Comparison of ENCODE assay signal across 13 cellular contexts in the genomic region with DNA sequence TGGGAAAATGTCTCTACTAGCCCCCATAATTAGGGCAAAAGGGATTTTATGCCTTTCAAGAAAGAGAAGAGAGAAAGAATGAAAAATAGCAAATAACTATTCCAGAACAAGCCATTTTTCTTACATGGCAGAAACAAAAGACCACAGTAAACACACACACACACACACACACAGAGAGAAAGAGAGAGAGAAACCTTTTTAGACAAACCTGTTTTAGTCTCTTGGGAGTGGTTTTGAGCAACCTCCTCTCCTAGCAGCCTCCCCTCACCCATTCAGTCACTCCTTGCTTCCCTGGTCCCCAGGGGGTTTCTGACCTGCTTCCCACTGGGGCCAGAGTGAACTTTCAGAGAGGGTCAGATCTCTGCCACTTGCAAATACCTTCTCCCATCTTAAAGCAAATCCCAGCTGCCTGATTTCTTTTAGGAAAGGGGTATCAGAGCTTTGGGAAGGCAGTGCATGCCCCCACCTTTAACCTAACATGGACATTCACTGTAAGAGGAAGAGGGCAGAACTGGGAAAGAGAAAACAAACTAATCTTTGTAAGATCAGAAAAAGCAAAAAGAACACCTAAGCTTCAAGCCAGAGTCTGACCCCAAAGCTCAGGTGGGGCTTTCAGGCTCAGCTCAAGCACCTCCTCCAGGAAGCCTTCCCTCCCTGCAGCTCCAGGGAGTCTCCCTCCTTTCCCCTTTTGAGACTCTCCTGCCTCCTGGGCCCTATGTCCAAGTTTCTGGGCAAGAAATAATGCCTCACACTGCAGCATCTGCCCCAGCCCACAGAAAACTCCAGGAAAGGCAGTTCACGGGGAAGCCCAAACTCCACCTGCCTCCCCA. TPM values are rescaled to one million over a fixed set of nuclear protein-coding genes. Genes with fewer than 3 reads are reported as not detected.
A peak's percentile ranks its signal among the peaks of the same experiment; 100 is the strongest.
DNase-seq lines count a peak whose midpoint lies in the region; ATAC-seq, FAIRE-seq and TF ChIP-seq lines count a peak whose summit lies in the region.
"Had no signal": no experiment of that assay in that cellular context is flagged by ENCODE, and none has a peak within 500 bp of the region (broad histone marks: within the 10 kb centered on the region; RNA-seq: fewer than 3 reads in every experiment).

No MANE protein-coding gene starts in this region.

- 0 out of 2 replicates have a peak overlapping the region, but pooled peaks have one; percentile 54 for H3K27ac Mint-ChIP-seq in WTC11

- H3K4me1 Mint-ChIP-seq in WTC11 = peaks cover 38% of the 10 kb centered on the region

- peak overlapping the region; percentile 96 for H3K9ac ChIP-seq in keratinocyte (ENCODE audit: control insufficient read depth, extremely low read depth, insufficient read depth, low read length)

- H3K27me3 Mint-ChIP-seq in WTC11 (ENCODE audit: low read depth) = peaks cover 12% of the 10 kb centered on the region

- H3K9me3 ChIP-seq in keratinocyte (ENCODE audit: control insufficient read depth, low read depth, low read length) = no peaks in the 10 kb centered on the region
- no peaks in the 10 kb centered on the region for H3K9me3 ChIP-seq in upper lobe of left lung

- no peaks in the 10 kb centered on the region for H3K9me1 ChIP-seq in keratinocyte (ENCODE audit: control insufficient read depth, extremely low read depth, insufficient read depth, low read length)

- H3K4me1 ChIP-seq in keratinocyte (ENCODE audit: control insufficient read depth, extremely low read depth, insufficient read depth, low read length) (peaks cover 65% of the 10 kb centered on the region), upper lobe of left lung (peaks cover 28 to 60% (median 37%) of the 10 kb centered on the region in 4 donors)

- peak overlapping the region; percentile 100 for H3K4me2 ChIP-seq in keratinocyte (ENCODE audit: control insufficient read depth, extremely low read depth, insufficient read depth, low read depth, low read length)

- H3K27ac ChIP-seq in keratinocyte (ENCODE audit: control insufficient read depth, insufficient read depth, low read length) (peak overlapping the region; percentile 96), upper lobe of left lung (peak overlapping the region; percentile 80 to 90 (median 86))

- ATAC-seq in WTC11 (no peak), upper lobe of left lung (ENCODE audit: low FRiP score in 2 of 2) (no peak)

- CTCF ChIA-PET in WTC11 (lab: Charles Lee) = interaction anchor here (0.9 to 5.6 kb wide), 10 partner anchors 10 to 266 kb away, joined by 3 to 59 read pairs (median 5); no protein-coding TSS in a partner anchor

- TF ChIP-seq POLR2A in upper lobe of left lung (IDR thresholded peaks at IDR 0.05) = no peak

- H3K4me3 ChIP-seq in keratinocyte (ENCODE audit: control insufficient read depth in 2 of 3, extremely low read depth in 1 of 3, insufficient read depth in 2 of 3, low read depth in 1 of 3, low read length in 3 of 3) (peak overlapping the region; percentile 82 to 94 (median 91)), upper lobe of left lung (peak overlapping the region in 3 of 4 donors; percentile 59 to 73 (median 71))

- WGBS in upper lobe of left lung, 2 donors = 69 to 88% methylated on average over 1 of the region's 1 CpG

- FAIRE-seq in keratinocyte (lab: Jason Lieb, UNC) (no peak), GM19239 (lab: Jason Lieb, UNC) (no peak)
- FAIRE-seq: TTC549 had no signal

- dilution Hi-C loops in keratinocyte (cut with MboI; ENCODE audit: extremely low pct_ligation_motif_present, low sequenced_read_pairs) = no loop called here

- H3K36me3 ChIP-seq in keratinocyte (ENCODE audit: control insufficient read depth in 2 of 2, extremely low read depth in 1 of 2, insufficient read depth in 2 of 2, low read length in 2 of 2) = peaks cover 8 to 53% of the 10 kb centered on the region in 2 experiments
- H3K36me3 ChIP-seq in upper lobe of left lung = no peaks in the 10 kb centered on the region

- peaks cover 25% of the 10 kb centered on the region for H4K20me1 ChIP-seq in keratinocyte (ENCODE audit: control insufficient read depth, extremely low read depth, insufficient read depth, low read length)

- no peaks in the 10 kb centered on the region for H3K9me3 Mint-ChIP-seq in WTC11

- no peaks in the 10 kb centered on the region for H3K27me3 ChIP-seq in keratinocyte (ENCODE audit: control insufficient read depth, extremely low read depth, insufficient read depth, low read length)
- H3K27me3 ChIP-seq in upper lobe of left lung = peaks cover 0 to 18% (median 12%) of the 10 kb centered on the region in 4 donors

- H2AFZ ChIP-seq in keratinocyte (ENCODE audit: control insufficient read depth, low read length) = no peak overlapping the region

- H3K36me3 Mint-ChIP-seq in WTC11 = peaks cover 3% of the 10 kb centered on the region; the same call in 1 of the 2 replicates

- DNase-seq in NCI-H345 (lab: John Stamatoyannopoulos, UW) = peak; percentile 33
- DNase-seq in NCI-H345 treated with DMSO at 0.1 percent for 48 hours (lab: John Stamatoyannopoulos, UW; ENCODE audit: unreplicated experiment) = no peak
- DNase-seq in WTC11 (ENCODE audit: low spot score) = no peak
- no peak for DNase-seq in keratinocyte (ENCODE audit: low read depth, low spot score)
- DNase-seq in upper lobe of left lung = no peak
- no peak for DNase-seq in SIG-M5 treated with dmso at 0.1 percent for 504 hours (lab: John Stamatoyannopoulos, UW; ENCODE audit: unreplicated experiment)
- no peak for DNase-seq in COLO668 (lab: John Stamatoyannopoulos, UW; ENCODE audit: unreplicated experiment)
- no peak for DNase-seq in GM19239 (ENCODE audit: insufficient read length, low spot score)
- DNase-seq: activated T-cell treated with anti-CD3 and anti-CD28 coated beads, Interleukin-2, amount 50 U/mL, for 48 hours; KG1; NK-92 treated with Interleukin-12 subunit alpha and Interleukin-12 subunit beta, amount 100 ng/mL, for 24 hours; stimulated activated CD4-positive, alpha-beta T cell treated with anti-CD3 and anti-CD28 coated beads, Interleukin-1b, Interleukin-23, amount 100 ng/mL, for 48 hours had no signal

- peak overlapping the region; percentile 70 for H3K4me3 Mint-ChIP-seq in WTC11

- TF ChIP-seq CTCF in WTC11 (IDR thresholded peaks at IDR 0.05) (no peak), keratinocyte (optimal IDR thresholded peaks at IDR 0.05 in 1 of 3, IDR thresholded peaks at IDR 0.05 in 1 of 3, conservative IDR thresholded peaks at IDR 0.05 in 1 of 3; ENCODE audit: extremely low read depth in 1 of 3, insufficient read depth in 2 of 3, low read length in 3 of 3) (no peak), upper lobe of left lung (IDR thresholded peaks at IDR 0.05) (no peak)

- H3K79me2 ChIP-seq in keratinocyte (ENCODE audit: control insufficient read depth, insufficient read depth, low read length) = peaks cover 83% of the 10 kb centered on the region

- TF ChIP-seq EP300 in upper lobe of left lung (IDR thresholded peaks at IDR 0.05) = no peak

- POLR2A ChIA-PET in WTC11 (lab: Charles Lee) = interaction anchor here (1.1 to 1.8 kb wide), 2 partner anchors 10 to 225 kb away, joined by 3 to 5 read pairs; a partner anchor contains a TSS

TF ChIP-seq in WTC11, 78 proteins besides CTCF, POLR2A, EP300 and RAD21 (continues in another document):
- TF ChIP-seq, protein P1, sequence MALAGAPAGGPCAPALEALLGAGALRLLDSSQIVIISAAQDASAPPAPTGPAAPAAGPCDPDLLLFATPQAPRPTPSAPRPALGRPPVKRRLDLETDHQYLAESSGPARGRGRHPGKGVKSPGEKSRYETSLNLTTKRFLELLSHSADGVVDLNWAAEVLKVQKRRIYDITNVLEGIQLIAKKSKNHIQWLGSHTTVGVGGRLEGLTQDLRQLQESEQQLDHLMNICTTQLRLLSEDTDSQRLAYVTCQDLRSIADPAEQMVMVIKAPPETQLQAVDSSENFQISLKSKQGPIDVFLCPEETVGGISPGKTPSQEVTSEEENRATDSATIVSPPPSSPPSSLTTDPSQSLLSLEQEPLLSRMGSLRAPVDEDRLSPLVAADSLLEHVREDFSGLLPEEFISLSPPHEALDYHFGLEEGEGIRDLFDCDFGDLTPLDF (CRISPR knock-in tag; IDR thresholded peaks at IDR 0.05) = no peak
- TF ChIP-seq, protein P2, sequence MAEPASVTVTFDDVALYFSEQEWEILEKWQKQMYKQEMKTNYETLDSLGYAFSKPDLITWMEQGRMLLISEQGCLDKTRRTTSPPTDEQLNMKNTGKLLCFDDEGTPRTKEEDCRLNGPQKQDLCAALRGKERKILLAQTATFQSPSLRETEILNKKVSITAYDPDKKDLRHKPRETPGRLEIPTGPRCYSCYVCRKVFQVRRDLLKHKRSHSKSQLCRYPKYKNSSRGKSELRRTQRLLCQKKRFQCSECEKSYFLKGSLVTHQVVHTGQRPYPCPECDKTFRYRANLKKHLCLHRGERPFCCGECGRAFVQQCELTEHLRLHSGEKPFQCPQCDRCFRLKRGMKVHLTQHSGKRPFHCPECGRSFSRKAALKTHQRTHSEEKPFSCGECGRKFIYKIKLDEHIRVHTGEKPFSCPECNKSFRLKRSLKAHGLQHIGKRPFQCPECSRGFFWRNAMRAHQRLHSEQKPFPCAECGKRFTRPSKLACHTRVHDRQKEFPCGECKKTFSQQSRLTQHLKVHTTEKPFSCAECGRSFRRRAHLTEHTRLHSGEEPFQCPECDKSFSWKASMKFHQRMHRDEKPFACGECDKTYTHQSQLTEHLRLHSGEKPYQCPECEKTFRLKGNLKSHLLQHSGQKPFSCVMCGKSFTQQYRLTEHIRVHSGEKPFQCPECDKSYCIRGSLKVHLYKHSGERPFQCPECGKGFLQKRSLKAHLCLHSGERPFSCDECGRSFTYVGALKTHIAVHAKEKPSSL (CRISPR knock-in tag; conservative IDR thresholded peaks at IDR 0.05) = no peak
- TF ChIP-seq RORB (CRISPR knock-in tag; IDR thresholded peaks at IDR 0.05) (no peak), EMX1 (CRISPR knock-in tag; IDR thresholded peaks at IDR 0.05) (no peak)

RNA-seq across cellular contexts. Expression of a gene that starts 2.8 kb away (rescaled TPM):
- total RNA-seq in WTC11 (2021) = 47.3 to 52.6 TPM (median 52.6 TPM) in 3 replicates
- polyA plus RNA-seq in keratinocyte = 696 to 1,073 TPM (median 1,057 TPM) in 3 replicates
- 577 TPM for polyA plus RNA-seq in keratinocyte (2011; ENCODE audit: low read depth)
- 226 and 414 TPM in 2 replicates for polyA plus RNA-seq in keratinocyte (2011; cell fraction: cytosol; rRNA removed)
- polyA plus RNA-seq in keratinocyte (2011; cell fraction: nucleus; rRNA removed) = 1,167 and 1,399 TPM in 2 replicates
- polyA plus RNA-seq in keratinocyte (2012; ENCODE audit: low replicate concordance) = 758 and 1,072 TPM in 2 replicates
- polyA minus RNA-seq in keratinocyte = 474 to 810 TPM (median 579 TPM) in 3 replicates
- polyA minus RNA-seq in keratinocyte (2011; cell fraction: cytosol; rRNA and poly(A)+ RNA removed) = 947 TPM
- 1,336 and 1,444 TPM in 2 replicates for polyA minus RNA-seq in keratinocyte (2011; cell fraction: nucleus; rRNA and poly(A)+ RNA removed)
- total RNA-seq in upper lobe of left lung = 100 to 1,000 TPM in 5 of 6 donors, 10 to 100 TPM in 1; 74.4 to 213 (median 154) TPM
